In the genomic region with DNA sequence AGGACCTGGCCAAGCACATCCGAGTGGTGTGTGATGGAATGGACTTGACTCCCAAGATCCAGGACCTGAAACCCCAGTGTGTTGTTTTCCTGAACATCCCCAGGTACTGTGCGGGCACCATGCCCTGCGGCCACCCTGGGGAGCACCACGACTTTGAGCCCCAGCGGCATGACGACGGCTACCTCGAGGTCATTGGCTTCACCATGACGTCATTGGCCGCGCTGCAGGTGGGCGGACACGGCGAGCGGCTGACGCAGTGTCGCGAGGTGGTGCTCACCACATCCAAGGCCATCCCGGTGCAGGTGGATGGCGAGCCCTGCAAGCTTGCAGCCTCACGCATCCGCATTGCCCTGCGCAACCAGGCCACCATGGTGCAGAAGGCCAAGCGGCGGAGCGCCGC, we compare ENCODE assay signal across 6 cellular contexts.
DNase-seq lines count a peak whose midpoint lies in the region; ATAC-seq, FAIRE-seq and TF ChIP-seq lines count a peak whose summit lies in the region.
"Not testable (repeated sequence)": the region's sequence is repeated elsewhere in the genome, so short reads cannot be mapped to it uniquely, and the experiment has no call there.

No MANE protein-coding gene starts in this region.

- ATAC-seq in HepG2, result not testable (repeated sequence)
- peak; percentile 19 for ATAC-seq in upper lobe of right lung
- ATAC-seq in aorta (ENCODE audit: low FRiP score), result peak; percentile 22

- H3K4me2 ChIP-seq in HepG2 (ENCODE audit: low read depth, low read length); neural progenitor cell: not testable (repeated sequence)

- H3K27me3 Mint-ChIP-seq in neural progenitor cell (ENCODE audit: insufficient read depth, low read depth), result not testable (repeated sequence)

- not testable (repeated sequence) for DNase-seq in HTR-8/SVneo (ENCODE audit: insufficient read length, low spot score); HepG2 (ENCODE audit: low spot score); neural progenitor cell (ENCODE audit: low spot score); upper lobe of right lung; urothelium cell line (ENCODE audit: low spot score); aorta

- not testable (repeated sequence) for H3K4me3 Mint-ChIP-seq in neural progenitor cell

- not testable (repeated sequence) for BruUV-seq in HepG2 (replicated peaks; lab: Mats Ljungman, UMichigan)

- not testable (repeated sequence) for H3K27ac ChIP-seq in HepG2 (ENCODE audit: extremely low read length, insufficient read depth, low read length); neural progenitor cell; upper lobe of right lung; aorta (ENCODE audit: low read depth in 1 of 2, low read length in 2 of 2)

- TF ChIP-seq CTCF in HepG2 (CRISPR knock-in tag; IDR thresholded peaks at IDR 0.05); neural progenitor cell (IDR thresholded peaks at IDR 0.05); upper lobe of right lung (IDR thresholded peaks at IDR 0.05): not testable (repeated sequence)

- H3K4me3 ChIP-seq in HepG2 (replicated peaks in 1 of 3; ENCODE audit: insufficient read depth in 1 of 3, low read depth in 2 of 3, low read length in 3 of 3); neural progenitor cell; upper lobe of right lung; aorta (ENCODE audit: low read length in 2 of 2): not testable (repeated sequence)

- H4K20me1 ChIP-seq in HepG2 (ENCODE audit: insufficient read depth, low read length); neural progenitor cell (ENCODE audit: low read depth): not testable (repeated sequence)

- H3K9ac ChIP-seq in HepG2 (ENCODE audit: insufficient read depth, low read depth, low read length); neural progenitor cell: not testable (repeated sequence)

- H3K9me3 Mint-ChIP-seq in neural progenitor cell, result peaks cover 12% of the 10 kb centered on the region

- H3K4me1 Mint-ChIP-seq in neural progenitor cell, result not testable (repeated sequence)

- H3K36me3 Mint-ChIP-seq in neural progenitor cell, result not testable (repeated sequence)

- POLR2A ChIA-PET in HepG2 (lab: Yijun Ruan, JAX), result not testable (repeated sequence)

- in situ Hi-C loops in HepG2 (cut with HindIII; ENCODE audit: extremely low pct_ligation_motif_present, low pct_unique_long_range_greater_than_20kb), result not testable (repeated sequence)

- intact Hi-C loops in HepG2 (cut with micrococcal nuclease; ENCODE audit: unreplicated experiment); upper lobe of right lung (cut with DNase I); aorta (cut with DNase I): not testable (repeated sequence)

- H3F3A ChIP-seq in neural progenitor cell (ENCODE audit: low read depth), result not testable (repeated sequence)

- FAIRE-seq in HTR-8/SVneo (lab: Jason Lieb, UNC), result peak; percentile 62
- FAIRE-seq in HepG2 (lab: Jason Lieb, UNC), result not testable (repeated sequence)
- FAIRE-seq in urothelium cell line (lab: Jason Lieb, UNC), result peak; percentile 50

- H3K9me3 ChIP-seq in HepG2 (ENCODE audit: low read length); neural progenitor cell (ENCODE audit: low read depth); upper lobe of right lung; aorta (ENCODE audit: control insufficient read depth, low read length): not testable (repeated sequence)

- TF ChIP-seq EP300 in HepG2 (IDR thresholded peaks at IDR 0.05; ENCODE audit: low read depth in 2 of 2, low read length in 2 of 2); HepG2 (CRISPR knock-in tag; IDR thresholded peaks at IDR 0.05; ENCODE audit: borderline replicate concordance): not testable (repeated sequence)

- H2AFZ ChIP-seq in HepG2 (ENCODE audit: low read length); neural progenitor cell (replicated peaks): not testable (repeated sequence)

- not testable (repeated sequence) for H3K36me3 ChIP-seq in HepG2 (replicated peaks in 1 of 2; ENCODE audit: control insufficient read depth in 1 of 2, insufficient read depth in 2 of 2, low read length in 2 of 2); neural progenitor cell; upper lobe of right lung; aorta (ENCODE audit: control insufficient read depth in 1 of 2, insufficient read depth in 2 of 2, low read length in 1 of 2)

- no CpG with 5 or more reads among the region's 27 CpGs for WGBS in HepG2 (ENCODE audit: low lambda C conversion rate)
- 94 to 98% methylated on average over 19 to 25 of the region's 27 CpGs for WGBS in aorta, 2 donors

- H3K4me1 ChIP-seq in HepG2 (ENCODE audit: insufficient read depth, low read length); neural progenitor cell; upper lobe of right lung; aorta (ENCODE audit: control insufficient read depth in 1 of 2, insufficient read depth in 2 of 2, low read length in 2 of 2): not testable (repeated sequence)

- H3K27me3 ChIP-seq in HepG2 (ENCODE audit: control insufficient read depth in 1 of 2, insufficient read depth in 2 of 2, low read length in 2 of 2); neural progenitor cell; upper lobe of right lung; aorta (ENCODE audit: control insufficient read depth in 1 of 2, insufficient read depth in 2 of 2, low read length in 1 of 2): not testable (repeated sequence)

- peak overlapping the region; percentile 25 for H3K27ac Mint-ChIP-seq in neural progenitor cell

- TF ChIP-seq POLR2A in HepG2 (IDR thresholded peaks at IDR 0.05; ENCODE audit: insufficient read depth in 1 of 2, low read depth in 2 of 2, low read length in 2 of 2), result not testable (repeated sequence)

- not testable (repeated sequence) for H3K79me2 ChIP-seq in HepG2 (ENCODE audit: insufficient read depth, low read length); neural progenitor cell (ENCODE audit: low read depth)

- CTCF ChIA-PET in HepG2 (lab: Yijun Ruan, JAX; ENCODE audit: low intra/inter-chr PET ratio, low total read pairs), result not testable (repeated sequence)

- TF ChIP-seq RAD21 in HepG2 (CRISPR knock-in tag; IDR thresholded peaks at IDR 0.05), result not testable (repeated sequence)

TF ChIP-seq in HepG2, 621 proteins besides CTCF, POLR2A, EP300 and RAD21:
- TF ChIP-seq CREB1 (IDR thresholded peaks at IDR 0.05) (peak; percentile 92), ATF7 (IDR thresholded peaks at IDR 0.05) (peak; percentile 98)
- TF ChIP-seq CREB1, ATF7 (CRISPR knock-in tag; IDR thresholded peaks at IDR 0.05): not testable (repeated sequence)
